In genomic region chrX:108139303-108139702, GRCh38 we compare ENCODE assay signal across 11 cellular contexts. TPM values are rescaled to one million over a fixed set of nuclear protein-coding genes. Genes with fewer than 3 reads are reported as not detected.
A peak's percentile ranks its signal among the peaks of the same experiment; 100 is the strongest.
DNase-seq lines count a peak whose midpoint lies in the region; ATAC-seq, FAIRE-seq and TF ChIP-seq lines count a peak whose summit lies in the region.
"Had no signal": no experiment of that assay in that cellular context is flagged by ENCODE, and none has a peak within 500 bp of the region (broad histone marks: within the 10 kb centered on the region; RNA-seq: fewer than 3 reads in every experiment).

No MANE protein-coding gene starts in this region.

- 68 to 85% methylated on average over 4 of the region's 4 CpGs for WGBS in heart right ventricle, 2 donors

- ATAC-seq in heart right ventricle (peak in 2 of 8 donors; percentile 14 to 44), GM21619 (IDR thresholded peaks at IDR 0.05; ENCODE audit: unreplicated experiment) (no peak), GM19463 (IDR thresholded peaks at IDR 0.05; ENCODE audit: unreplicated experiment) (no peak)
- ATAC-seq: natural killer cell treated with Interleukin-12 subunit alpha and Interleukin-12 subunit beta and Interleukin-15 and Interleukin-18, amount 100 ng/mL, for 72 hours had no signal

- no peak for FAIRE-seq in urothelium cell line (lab: Jason Lieb, UNC)

- H3K4me1 ChIP-seq in heart right ventricle (no peaks in the 10 kb centered on the region), right atrium auricular region (no peaks in the 10 kb centered on the region)

- H3K27ac ChIP-seq in heart right ventricle (no peak overlapping the region), right atrium auricular region (no peak overlapping the region), substantia nigra (ENCODE audit: low read depth, low read length, poor library complexity, severe bottlenecking) (no peak overlapping the region)

- TF ChIP-seq CTCF in heart right ventricle (IDR thresholded peaks at IDR 0.05) (peak; percentile 19 to 56 (median 48)), right atrium auricular region (IDR thresholded peaks at IDR 0.05) (peak in 1 of 2 donors; percentile 60)

- peaks cover 0 to 79% (median 0%) of the 10 kb centered on the region in 9 donors for H3K36me3 ChIP-seq in heart right ventricle
- H3K36me3 ChIP-seq in right atrium auricular region = peaks cover 7% of the 10 kb centered on the region

- H3K27me3 ChIP-seq in heart right ventricle (peaks cover 0 to 5% (median 0%) of the 10 kb centered on the region in 7 donors), right atrium auricular region (no peaks in the 10 kb centered on the region)

- H3K4me3 ChIP-seq in heart right ventricle = no peak overlapping the region
- no peak overlapping the region for H3K4me3 ChIP-seq in right atrium auricular region

- DNase-seq in heart right ventricle (no peak), right atrium auricular region (ENCODE audit: low spot score) (no peak), OCI-M1 (lab: John Stamatoyannopoulos, UW) (peak; percentile 13), fibroblast of peridontal ligament (ENCODE audit: extremely low read depth) (peak; percentile 8), urothelium cell line (ENCODE audit: low spot score) (peak; percentile 8), substantia nigra (lab: John Stamatoyannopoulos, UW) (no peak)
- DNase-seq: activated T-cell treated with anti-CD3 and anti-CD28 coated beads, Interleukin-2, amount 50 U/mL, for 24 hours; SHP77 treated with DMSO at 0.1 percent for 48 hours had no signal

- intact Hi-C loops in heart right ventricle (cut with DNase I) = loop anchor here in 5 of 10 donors (2.0 to 10.0 kb wide), 3 partner anchors 115 to 119 kb away; no protein-coding TSS in a partner anchor

- H3K9me3 ChIP-seq in heart right ventricle (peaks cover 0 to 3% (median 0%) of the 10 kb centered on the region in 11 donors), right atrium auricular region (no peaks in the 10 kb centered on the region)

RNA-seq across cellular contexts. Expression of gene ATG4A, which starts 47.7 kb away (rescaled TPM):
- 10 to 100 TPM; 13.1 to 20.5 (median 17.3) TPM for total RNA-seq in heart right ventricle
- polyA plus RNA-seq in heart right ventricle = 10 to 100 TPM; 13.4 to 14.2 TPM
- 10 to 100 TPM; 13.5 to 14.1 TPM for total RNA-seq in right atrium auricular region

RNA-seq across cellular contexts. Expression of gene PSMD10, which starts 48.0 kb away (rescaled TPM):
- 10 to 100 TPM; 16.5 to 27.0 (median 21.2) TPM for total RNA-seq in heart right ventricle
- polyA plus RNA-seq in heart right ventricle = 10 to 100 TPM; 13.9 to 28.0 TPM
- 10 to 100 TPM; 22.5 to 23.6 TPM for total RNA-seq in right atrium auricular region

Comparison
In these comparisons a context has a peak if more than half of its experiments do, and no peak if none do; other contexts are left out.
1. DNase-seq: peak in OCI-M1 (single experiment), fibroblast of peridontal ligament (single experiment) and urothelium cell line (single experiment); none in heart right ventricle (0 of 2), right atrium auricular region (single experiment) and substantia nigra (0 of 49).